ENCODE assay signal across 27 cellular contexts in genomic region chr9:95435074-95435728, GRCh38.
"Had no signal": no experiment of that assay in that cellular context is flagged by ENCODE, and none has a peak within 500 bp of the region (broad histone marks: within the 10 kb centered on the region; RNA-seq: fewer than 3 reads in every experiment).

No MANE protein-coding gene starts in this region.

- H3K27me3 ChIP-seq: brain microvascular endothelial cell, left lung, pancreas, testis, transverse colon had no signal

- H3K36me3 ChIP-seq: brain microvascular endothelial cell, left lung, pancreas, transverse colon had no signal

- H3K27ac ChIP-seq: brain microvascular endothelial cell, coronary artery, left lung, pancreas, psoas muscle, testis, transverse colon had no signal

- H3K27me3 Mint-ChIP-seq: activated T-cell treated with anti-CD3 and anti-CD28 coated beads, Interleukin-2, amount 50 U/mL, for 24 hours had no signal

- H3K4me1 ChIP-seq: left lung, pancreas, psoas muscle, testis, transverse colon had no signal

- H3K4me3 Mint-ChIP-seq: activated CD4-positive, alpha-beta memory T cell treated with anti-CD3 and anti-CD28 coated beads, Interleukin-2, amount 10 ng/mL, durations not matched to agents 7 days and 5 days; activated CD4-positive, alpha-beta T cell treated with anti-CD3 and anti-CD28 coated beads, Interleukin-2, amount 10 ng/mL, durations not matched to agents 7 days and 5 days; activated naive CD4-positive, alpha-beta T cell treated with anti-CD3 and anti-CD28 coated beads, Interleukin-2, amount 10 ng/mL, durations not matched to agents 7 days and 5 days; activated T-cell treated with anti-CD3 and anti-CD28 coated beads, Interleukin-2, amount 50 U/mL, for 24 hours; naive B cell had no signal

- H3K4me3 ChIP-seq: coronary artery, dorsolateral prefrontal cortex, left lung, lung, pancreas, psoas muscle, smooth muscle cell, transverse colon had no signal

- ATAC-seq: left lung, pancreas, psoas muscle had no signal

- H3K36me3 Mint-ChIP-seq: activated naive CD4-positive, alpha-beta T cell treated with anti-CD3 and anti-CD28 coated beads, Interleukin-2, amount 10 ng/mL, durations not matched to agents 7 days and 5 days; mesothelial cell of epicardium had no signal

- H3K27ac Mint-ChIP-seq: activated CD4-positive, alpha-beta memory T cell treated with anti-CD3 and anti-CD28 coated beads, Interleukin-2, amount 10 ng/mL, durations not matched to agents 7 days and 5 days; activated CD4-positive, alpha-beta T cell treated with anti-CD3 and anti-CD28 coated beads, Interleukin-2, amount 10 ng/mL, durations not matched to agents 7 days and 5 days; activated naive CD4-positive, alpha-beta T cell treated with anti-CD3 and anti-CD28 coated beads, Interleukin-2, amount 10 ng/mL, durations not matched to agents 7 days and 5 days; activated T-cell treated with anti-CD3 and anti-CD28 coated beads, Interleukin-2, amount 50 U/mL, for 24 hours; mesothelial cell of epicardium had no signal

- H3K4me1 Mint-ChIP-seq: activated CD4-positive, alpha-beta memory T cell treated with anti-CD3 and anti-CD28 coated beads, Interleukin-2, amount 10 ng/mL, durations not matched to agents 7 days and 5 days; activated naive CD4-positive, alpha-beta T cell treated with anti-CD3 and anti-CD28 coated beads, Interleukin-2, amount 10 ng/mL, durations not matched to agents 7 days and 5 days had no signal

- H3K9me3 ChIP-seq: pancreas, psoas muscle, testis, transverse colon had no signal

- DNase-seq: activated CD4-positive, alpha-beta memory T cell treated with anti-CD3 and anti-CD28 coated beads, Interleukin-2, amount 10 ng/mL, durations not matched to agents 7 days and 5 days; activated CD4-positive, alpha-beta T cell treated with anti-CD3 and anti-CD28 coated beads, Interleukin-2, amount 10 ng/mL, durations not matched to agents 7 days and 5 days; activated CD4-positive, CD25-positive, alpha-beta regulatory T cell treated with anti-CD3 and anti-CD28 coated beads, Interleukin-2, amount 50 U/mL, for 72 hours; activated CD8-positive, alpha-beta memory T cell treated with anti-CD3 and anti-CD28 coated beads, Interleukin-2, amount 50 U/mL, for 48 hours; activated gamma-delta T cell; activated naive CD4-positive, alpha-beta T cell treated with anti-CD3 and anti-CD28 coated beads, Interleukin-2, amount 10 ng/mL, durations not matched to agents 7 days and 5 days; activated T-cell treated with anti-CD3 and anti-CD28 coated beads, Interleukin-2, amount 50 U/mL, for 24 hours; amniotic stem cell; brain microvascular endothelial cell; dorsolateral prefrontal cortex; effector memory CD4-positive, alpha-beta T cell; glutamatergic neuron; left lung; naive B cell; nucleus accumbens; pancreas; psoas muscle; stimulated activated CD4-positive, alpha-beta T cell treated with anti-CD3 and anti-CD28 coated beads, Interleukin-2, amount 100 ng/mL, for 24 hours; testis; transverse colon had no signal

- FAIRE-seq: astrocyte, frontal cortex, islet of Langerhans, pancreas had no signal
